Comparison of ENCODE assay signal across 15 cellular contexts in the genomic region with DNA sequence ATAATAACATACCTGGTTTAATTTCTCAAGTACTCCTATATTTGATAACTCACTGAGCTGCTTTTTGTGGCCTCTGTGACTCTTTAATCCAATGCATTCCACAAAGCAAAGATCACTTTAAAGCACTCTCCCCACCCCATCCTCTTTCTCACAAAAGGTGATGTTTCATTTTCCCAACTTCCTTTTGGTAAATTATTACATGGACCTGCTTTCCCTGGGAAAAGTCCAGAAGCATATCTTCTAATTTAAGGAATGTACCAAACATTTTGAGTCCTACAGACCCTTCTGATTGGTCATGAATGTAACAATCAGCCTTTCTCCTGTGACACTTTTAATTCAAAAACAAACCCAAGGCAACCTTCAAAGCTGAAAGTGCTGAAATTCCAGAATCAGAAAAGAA.
DNase-seq lines count a peak whose midpoint lies in the region; ATAC-seq, FAIRE-seq and TF ChIP-seq lines count a peak whose summit lies in the region.
"Had no signal": no experiment of that assay in that cellular context is flagged by ENCODE, and none has a peak within 500 bp of the region (broad histone marks: within the 10 kb centered on the region; RNA-seq: fewer than 3 reads in every experiment).

No MANE protein-coding gene starts in this region.

- TF ChIP-seq CTCF in bronchial epithelial cell (IDR thresholded peaks at IDR 0.05; ENCODE audit: insufficient read depth, low read length, severe bottlenecking), result no peak
- no peak for TF ChIP-seq CTCF in mucosa of descending colon (IDR thresholded peaks at IDR 0.05)

- peak overlapping the region; percentile 53 to 78 (median 59) for H3K27ac Mint-ChIP-seq in CD4-positive, CD25-positive, alpha-beta regulatory T cell
- H3K27ac Mint-ChIP-seq: memory B cell had no signal

- H3K4me1 ChIP-seq in CD4-positive, CD25-positive, alpha-beta regulatory T cell (ENCODE audit: control insufficient read depth, insufficient read depth, low read length, poor library complexity, severe bottlenecking), result peaks cover 42% of the 10 kb centered on the region
- H3K4me1 ChIP-seq in mucosa of descending colon (ENCODE audit: low read depth) (peaks cover 32% of the 10 kb centered on the region), HAP-1 (no peaks in the 10 kb centered on the region)

- peaks cover 3% of the 10 kb centered on the region for H3K36me3 ChIP-seq in CD4-positive, CD25-positive, alpha-beta regulatory T cell (ENCODE audit: control insufficient read depth, insufficient read depth, low read length)
- H3K36me3 ChIP-seq in bronchial epithelial cell (ENCODE audit: control insufficient read depth, insufficient read depth, low read length), result no peaks in the 10 kb centered on the region
- no peaks in the 10 kb centered on the region for H3K36me3 ChIP-seq in mucosa of descending colon (ENCODE audit: low read depth)
- H3K36me3 ChIP-seq in HAP-1 (replicated peaks), result no peaks in the 10 kb centered on the region

- peaks cover 13% of the 10 kb centered on the region for H3K36me3 Mint-ChIP-seq in CD4-positive, CD25-positive, alpha-beta regulatory T cell
- H3K36me3 Mint-ChIP-seq: memory B cell had no signal

- no peaks in the 10 kb centered on the region for H3K9me3 ChIP-seq in CD4-positive, CD25-positive, alpha-beta regulatory T cell (ENCODE audit: control insufficient read depth in 2 of 2, low read length in 2 of 2)
- H3K9me3 ChIP-seq in mucosa of descending colon (no peaks in the 10 kb centered on the region), HAP-1 (no peaks in the 10 kb centered on the region)

- H3K9me3 Mint-ChIP-seq in CD4-positive, CD25-positive, alpha-beta regulatory T cell, result no peaks in the 10 kb centered on the region
- H3K9me3 Mint-ChIP-seq: memory B cell had no signal

- in situ Hi-C loops in HAP-1 (cut with MboI; ENCODE audit: low sequenced_read_pairs), result no loop called here

- H3K4me3 ChIP-seq in CD4-positive, CD25-positive, alpha-beta regulatory T cell (ENCODE audit: low read depth, low read length), result no peak overlapping the region
- H3K4me3 ChIP-seq in bronchial epithelial cell (ENCODE audit: low read depth, low read length) (no peak overlapping the region), mucosa of descending colon (no peak overlapping the region), HAP-1 (no peak overlapping the region)

- no peak for DNase-seq in CD4-positive, CD25-positive, alpha-beta regulatory T cell
- DNase-seq in HT-29 (ENCODE audit: low spot score) (peak; percentile 82), bronchial epithelial cell (ENCODE audit: low read depth) (peak; percentile 89), mucosa of descending colon (no peak), HAP-1 (ENCODE audit: low spot score in 2 of 2) (no peak), RKO (ENCODE audit: low spot score) (no peak), NCI-H1105 treated with DMSO at 0.1 percent for 48 hours (lab: John Stamatoyannopoulos, UW) (no peak)
- DNase-seq: AML-193, DMS53, NCI-H187, NCI-H748 treated with DMSO at 0.1 percent for 48 hours, SIG-M5 had no signal

- no peaks in the 10 kb centered on the region for H3K27me3 ChIP-seq in CD4-positive, CD25-positive, alpha-beta regulatory T cell (ENCODE audit: control insufficient read depth, insufficient read depth, low read length)
- H3K27me3 ChIP-seq in bronchial epithelial cell (ENCODE audit: control insufficient read depth, insufficient read depth, low read length) (no peaks in the 10 kb centered on the region), HAP-1 (ENCODE audit: low read depth) (no peaks in the 10 kb centered on the region)

- H3K4me3 Mint-ChIP-seq in CD4-positive, CD25-positive, alpha-beta regulatory T cell, result peak overlapping the region in 1 of 4 donors; percentile 21
- H3K4me3 Mint-ChIP-seq: memory B cell had no signal

- no peak for FAIRE-seq in bronchial epithelial cell (lab: Jason Lieb, UNC)

- no peak overlapping the region for H3K27ac ChIP-seq in CD4-positive, CD25-positive, alpha-beta regulatory T cell (ENCODE audit: insufficient read depth, low read length, poor library complexity, severe bottlenecking)

- no peaks in the 10 kb centered on the region for H3K27me3 Mint-ChIP-seq in CD4-positive, CD25-positive, alpha-beta regulatory T cell
- H3K27me3 Mint-ChIP-seq: activated CD8-positive, alpha-beta memory T cell treated with anti-CD3 and anti-CD28 coated beads, Interleukin-2, amount 10 ng/mL, durations not matched to agents 7 days and 5 days had no signal

- H3K4me1 Mint-ChIP-seq in CD4-positive, CD25-positive, alpha-beta regulatory T cell, result peaks cover 30 to 81% (median 63%) of the 10 kb centered on the region in 4 donors
- H3K4me1 Mint-ChIP-seq: memory B cell had no signal

- intact Hi-C loops in mucosa of descending colon (cut with DNase I, micrococcal nuclease), result loop anchor here in 1 of 2 donors (10.0 kb wide), 1 partner anchor 64 kb away; no protein-coding TSS in a partner anchor

- ATAC-seq in CD4-positive, CD25-positive, alpha-beta regulatory T cell (ENCODE audit: low read depth in 2 of 2), result no peak
- peak; percentile 75 for ATAC-seq in mucosa of descending colon
- ATAC-seq in HG02852 (IDR thresholded peaks at IDR 0.05; ENCODE audit: unreplicated experiment), result no peak

Comparison
In these comparisons a context has a peak if more than half of its experiments do, and no peak if none do; other contexts are left out.
1. DNase-seq: peak in HT-29 (single experiment) and bronchial epithelial cell (single experiment); none in CD4-positive, CD25-positive, alpha-beta regulatory T cell (0 of 3), mucosa of descending colon (0 of 3), HAP-1 (0 of 2), RKO (single experiment) and NCI-H1105 treated with DMSO at 0.1 percent for 48 hours (single experiment).